ENCODE assay signal across 9 cellular contexts in the genomic region with DNA sequence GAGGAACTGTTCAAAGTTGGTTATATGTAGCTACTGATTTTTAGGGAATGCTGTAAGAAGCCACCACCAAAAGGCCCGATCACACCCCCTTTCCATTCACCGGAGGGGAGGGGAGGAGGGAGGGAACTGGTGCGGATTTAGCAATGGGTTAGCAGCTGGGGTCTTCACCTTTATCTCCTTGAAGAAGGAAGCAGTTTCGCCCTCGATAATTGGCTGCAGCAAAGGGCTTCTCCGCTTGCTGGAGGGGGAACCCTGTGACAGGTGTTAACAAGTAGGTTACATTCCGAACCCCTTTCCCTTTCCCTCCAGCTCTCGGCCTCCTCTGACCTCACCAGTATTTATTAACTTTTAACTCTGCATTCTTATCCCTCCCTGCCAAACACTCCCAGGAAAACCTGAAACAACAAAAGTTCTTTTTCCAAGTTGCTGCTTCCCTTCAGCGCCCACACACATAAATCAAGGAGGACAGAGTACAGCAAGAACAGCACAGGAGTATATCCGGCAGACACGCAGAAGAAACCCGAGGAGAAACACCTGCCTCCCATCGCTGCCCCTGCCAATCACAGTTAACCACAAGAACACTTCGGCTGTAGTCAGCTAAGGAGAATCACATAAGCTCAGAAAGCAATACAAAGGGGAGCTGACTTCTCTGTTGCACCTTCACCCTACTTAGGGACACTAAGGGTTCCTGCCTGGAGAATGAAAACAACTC. TPM values are rescaled to one million over a fixed set of nuclear protein-coding genes. Genes with fewer than 3 reads are reported as not detected.
DNase-seq lines count a peak whose midpoint lies in the region; ATAC-seq and TF ChIP-seq lines count a peak whose summit lies in the region.
"Had no signal": no experiment of that assay in that cellular context is flagged by ENCODE, and none has a peak within 500 bp of the region (broad histone marks: within the 10 kb centered on the region; RNA-seq: fewer than 3 reads in every experiment).

No MANE protein-coding gene starts in this region.

- no peak for TF ChIP-seq POLR2A in vagina (IDR thresholded peaks at IDR 0.05)

- H3K27ac ChIP-seq in vagina = peak overlapping the region; percentile 22
- H3K27ac ChIP-seq: C4-2B had no signal

- no peak overlapping the region for H3K4me3 Mint-ChIP-seq in activated naive CD4-positive, alpha-beta T cell treated with anti-CD3 and anti-CD28 coated beads, Interleukin-2, amount 10 ng/mL, durations not matched to agents 7 days and 5 days
- no peak overlapping the region for H3K4me3 Mint-ChIP-seq in activated CD8-positive, alpha-beta T cell treated with anti-CD3 and anti-CD28 coated beads, Interleukin-2, amount 10 ng/mL, durations not matched to agents 7 days and 5 days

- H3K36me3 ChIP-seq in vagina = peaks cover 0 to 6% of the 10 kb centered on the region in 2 donors

- ATAC-seq in HG03103 (IDR thresholded peaks at IDR 0.05; ENCODE audit: low read depth, unreplicated experiment) (peak; percentile 95), GM19324 (IDR thresholded peaks at IDR 0.05; ENCODE audit: low FRiP score, unreplicated experiment) (no peak)
- peak; percentile 55 for ATAC-seq in activated CD8-positive, alpha-beta T cell treated with anti-CD3 and anti-CD28 coated beads, Interleukin-2, amount 10 ng/mL, durations not matched to agents 7 days and 5 days

- DNase-seq in activated naive CD4-positive, alpha-beta T cell treated with anti-CD3 and anti-CD28 coated beads, Interleukin-2, amount 10 ng/mL, durations not matched to agents 7 days and 5 days = peak; percentile 47
- DNase-seq in activated naive CD4-positive, alpha-beta T cell treated with Interleukin-2 at 50 U/mL for 16 hours = no peak
- DNase-seq in activated CD8-positive, alpha-beta T cell treated with anti-CD3 and anti-CD28 coated beads, Interleukin-2, amount 10 ng/mL, durations not matched to agents 7 days and 5 days = peak; percentile 28
- DNase-seq in medulla oblongata (ENCODE audit: extremely low spot score) (peak; percentile 13), vagina (ENCODE audit: extremely low spot score in 2 of 2) (no peak), NCI-H1417 treated with DMSO at 0.1 percent for 48 hours (lab: John Stamatoyannopoulos, UW) (no peak)

- H3K9me3 Mint-ChIP-seq in activated naive CD4-positive, alpha-beta T cell treated with anti-CD3 and anti-CD28 coated beads, Interleukin-2, amount 10 ng/mL, durations not matched to agents 7 days and 5 days = no peaks in the 10 kb centered on the region
- no peaks in the 10 kb centered on the region for H3K9me3 Mint-ChIP-seq in activated CD8-positive, alpha-beta T cell treated with anti-CD3 and anti-CD28 coated beads, Interleukin-2, amount 10 ng/mL, durations not matched to agents 7 days and 5 days (ENCODE audit: insufficient read depth)

- H3K27ac Mint-ChIP-seq in activated naive CD4-positive, alpha-beta T cell treated with anti-CD3 and anti-CD28 coated beads, Interleukin-2, amount 10 ng/mL, durations not matched to agents 7 days and 5 days = peak overlapping the region; percentile 49
- H3K27ac Mint-ChIP-seq in activated CD8-positive, alpha-beta T cell treated with anti-CD3 and anti-CD28 coated beads, Interleukin-2, amount 10 ng/mL, durations not matched to agents 7 days and 5 days = no peak overlapping the region

- POLR2A ChIA-PET in activated CD8-positive, alpha-beta T cell treated with anti-CD3 and anti-CD28 coated beads, Interleukin-2, amount 10 ng/mL, durations not matched to agents 7 days and 5 days (lab: Charles Lee) = no interaction called here

- TF ChIP-seq CTCF in vagina (IDR thresholded peaks at IDR 0.05) = no peak

- H3K27me3 Mint-ChIP-seq in activated naive CD4-positive, alpha-beta T cell treated with anti-CD3 and anti-CD28 coated beads, Interleukin-2, amount 10 ng/mL, durations not matched to agents 7 days and 5 days = no peaks in the 10 kb centered on the region
- H3K27me3 Mint-ChIP-seq in activated CD8-positive, alpha-beta T cell treated with anti-CD3 and anti-CD28 coated beads, Interleukin-2, amount 10 ng/mL, durations not matched to agents 7 days and 5 days (ENCODE audit: low read depth) = no peaks in the 10 kb centered on the region

- H3K9me3 ChIP-seq in vagina = no peaks in the 10 kb centered on the region

- intact Hi-C loops in vagina (cut with DNase I) = loop anchor here (2.0 kb wide), 1 partner anchor 49 kb away; no protein-coding TSS in a partner anchor

- peaks cover 17% of the 10 kb centered on the region for H3K4me1 Mint-ChIP-seq in activated naive CD4-positive, alpha-beta T cell treated with anti-CD3 and anti-CD28 coated beads, Interleukin-2, amount 10 ng/mL, durations not matched to agents 7 days and 5 days
- peaks cover 10% of the 10 kb centered on the region for H3K4me1 Mint-ChIP-seq in activated CD8-positive, alpha-beta T cell treated with anti-CD3 and anti-CD28 coated beads, Interleukin-2, amount 10 ng/mL, durations not matched to agents 7 days and 5 days (ENCODE audit: low read depth)

- peaks cover 70% of the 10 kb centered on the region for H3K36me3 Mint-ChIP-seq in activated naive CD4-positive, alpha-beta T cell treated with anti-CD3 and anti-CD28 coated beads, Interleukin-2, amount 10 ng/mL, durations not matched to agents 7 days and 5 days
- no peaks in the 10 kb centered on the region for H3K36me3 Mint-ChIP-seq in activated CD8-positive, alpha-beta T cell treated with anti-CD3 and anti-CD28 coated beads, Interleukin-2, amount 10 ng/mL, durations not matched to agents 7 days and 5 days (ENCODE audit: low read depth)

- no peaks in the 10 kb centered on the region for H3K27me3 ChIP-seq in vagina

- no peak overlapping the region for H3K4me3 ChIP-seq in vagina

- peaks cover 22% of the 10 kb centered on the region for H3K4me1 ChIP-seq in vagina

- CTCF ChIA-PET in activated naive CD4-positive, alpha-beta T cell treated with anti-CD3 and anti-CD28 coated beads, Interleukin-2, amount 10 ng/mL, durations not matched to agents 7 days and 5 days (lab: Charles Lee) = no interaction called here
- CTCF ChIA-PET in activated CD8-positive, alpha-beta T cell treated with anti-CD3 and anti-CD28 coated beads, Interleukin-2, amount 10 ng/mL, durations not matched to agents 7 days and 5 days (lab: Charles Lee) = interaction anchor here (1.9 kb wide), 1 partner anchor 198 kb away, joined by 4 read pairs; no protein-coding TSS in a partner anchor

RNA-seq across cellular contexts. Expression of gene NAP1L5, which starts 39.8 kb away (rescaled TPM):
- 1 to 10 TPM; 4.6 to 4.8 TPM for total RNA-seq in activated CD8-positive, alpha-beta T cell treated with anti-CD3 and anti-CD28 coated beads, Interleukin-2, amount 10 ng/mL, durations not matched to agents 7 days and 5 days
- total RNA-seq in vagina = 9.1 TPM

Comparison
In these comparisons a context has a peak if more than half of its experiments do, and no peak if none do; other contexts are left out.
1. DNase-seq: peak in activated naive CD4-positive, alpha-beta T cell treated with anti-CD3 and anti-CD28 coated beads, Interleukin-2, amount 10 ng/mL, durations not matched to agents 7 days and 5 days (single experiment), activated CD8-positive, alpha-beta T cell treated with anti-CD3 and anti-CD28 coated beads, Interleukin-2, amount 10 ng/mL, durations not matched to agents 7 days and 5 days (single experiment) and medulla oblongata (single experiment); none in activated naive CD4-positive, alpha-beta T cell treated with Interleukin-2 at 50 U/mL for 16 hours (single experiment), vagina (0 of 2) and NCI-H1417 treated with DMSO at 0.1 percent for 48 hours (single experiment).